Comparison of ENCODE assay signal across 18 cellular contexts in the genomic region with DNA sequence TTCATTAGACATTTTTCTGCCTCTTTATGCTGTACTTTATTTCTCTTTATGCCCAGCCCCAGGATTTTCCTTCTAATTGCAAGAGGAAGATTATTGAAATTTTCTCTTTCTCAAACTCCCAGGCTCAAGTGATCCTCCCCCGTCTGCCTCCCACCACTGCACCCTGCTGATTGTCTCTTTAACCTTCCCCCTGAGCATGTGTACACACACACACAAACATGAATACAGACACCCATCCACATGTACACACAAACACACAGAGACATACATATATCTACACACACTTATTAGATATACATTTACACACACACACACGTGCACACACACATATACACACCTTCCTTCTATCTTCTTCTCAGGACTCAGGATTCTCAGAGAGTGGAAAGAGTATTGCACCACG.
"Had no signal": no experiment of that assay in that cellular context is flagged by ENCODE, and none has a peak within 500 bp of the region (broad histone marks: within the 10 kb centered on the region; RNA-seq: fewer than 3 reads in every experiment).

No MANE protein-coding gene starts in this region.

- H3K27ac ChIP-seq: colonic mucosa, esophagus squamous epithelium, gastroesophageal sphincter, parathyroid adenoma, sigmoid colon, skin epidermis had no signal

- H3K36me3 Mint-ChIP-seq: naive thymus-derived CD8-positive, alpha-beta T cell; type B pancreatic cell had no signal

- H3K9me3 Mint-ChIP-seq: naive thymus-derived CD8-positive, alpha-beta T cell; type B pancreatic cell had no signal

- H3K4me3 Mint-ChIP-seq: naive thymus-derived CD8-positive, alpha-beta T cell; type B pancreatic cell had no signal

- H3K36me3 ChIP-seq: colonic mucosa, esophagus squamous epithelium, gastroesophageal sphincter, sigmoid colon had no signal

- ATAC-seq: gastroesophageal sphincter; left lobe of liver; mucosa of descending colon; naive thymus-derived CD8-positive, alpha-beta T cell had no signal

- H3K4me3 ChIP-seq: colonic mucosa, esophagus squamous epithelium, gastroesophageal sphincter, mucosa of descending colon, sigmoid colon, skin epidermis had no signal

- H3K9me3 ChIP-seq: colonic mucosa, esophagus squamous epithelium, gastroesophageal sphincter, mucosa of descending colon, sigmoid colon had no signal

- H3K27ac Mint-ChIP-seq: type B pancreatic cell had no signal

- H3K4me1 ChIP-seq: colonic mucosa, parathyroid adenoma had no signal

- DNase-seq: colonic mucosa; dermis blood vessel endothelial cell; esophagus squamous epithelium; foreskin fibroblast; glutamatergic neuron; islet precursor cell; mammary epithelial cell; mucosa of descending colon; naive thymus-derived CD8-positive, alpha-beta T cell; sigmoid colon; stimulated activated CD4-positive, alpha-beta T cell treated with anti-CD3 and anti-CD28 coated beads, Interleukin-12 subunit alpha, Interleukin-12 subunit beta, amount 100 ng/mL, for 4 hours; stimulated activated CD4-positive, alpha-beta T cell treated with anti-CD3 and anti-CD28 coated beads, Interleukin-2, amount 100 ng/mL, for 48 hours; stimulated activated naive CD4-positive, alpha-beta T cell treated with Interleukin-2 at 50 U/mL for 16 hours had no signal

- H3K27me3 ChIP-seq: colonic mucosa, gastroesophageal sphincter, sigmoid colon had no signal
